In genomic region chr21:44822484-44823178, GRCh38 we compare ENCODE assay signal across 26 cellular contexts.
"Had no signal": no experiment of that assay in that cellular context is flagged by ENCODE, and none has a peak within 500 bp of the region (broad histone marks: within the 10 kb centered on the region; RNA-seq: fewer than 3 reads in every experiment).

No MANE protein-coding gene starts in this region.

- DNase-seq: activated CD4-positive, alpha-beta T cell treated with anti-CD3 and anti-CD28 coated beads for 1 hour; activated CD4-positive, alpha-beta T cell treated with anti-CD3 and anti-CD28 coated beads, Interleukin-2, amount 50 U/mL, for 1 hour; activated CD8-positive, alpha-beta T cell treated with anti-CD3 and anti-CD28 coated beads, Interleukin-2, amount 10 ng/mL, durations not matched to agents 7 days and 5 days; activated gamma-delta T cell; adrenal gland; brain microvascular endothelial cell; caudate nucleus; dermis blood vessel endothelial cell; effector CD8-positive, alpha-beta T cell; foreskin melanocyte; kidney; lower lobe of right lung; posterior cingulate gyrus; small intestine; stimulated activated CD4-positive, alpha-beta T cell treated with anti-CD3 and anti-CD28 coated beads, Interleukin-2, amount 100 ng/mL, for 24 hours; stomach; WERI-Rb-1 had no signal

- FAIRE-seq: kidney, small intestine had no signal

- H3K4me2 ChIP-seq: neural progenitor cell had no signal

- H3K27me3 ChIP-seq: adrenal gland, ascending aorta, brain microvascular endothelial cell, neural progenitor cell, stomach, suprapubic skin, tibial nerve had no signal

- H3K36me3 ChIP-seq: adrenal gland, ascending aorta, brain microvascular endothelial cell, lower lobe of right lung, neural progenitor cell, stomach, suprapubic skin, tibial nerve, WERI-Rb-1 had no signal

- H3K9ac ChIP-seq: neural progenitor cell had no signal

- H3K27ac ChIP-seq: adrenal gland, ascending aorta, brain microvascular endothelial cell, lower lobe of right lung, neural progenitor cell, stomach, suprapubic skin, tibial nerve, WERI-Rb-1 had no signal

- H3K4me1 ChIP-seq: adrenal gland, neural progenitor cell had no signal

- ATAC-seq: activated CD8-positive, alpha-beta T cell treated with anti-CD3 and anti-CD28 coated beads, Interleukin-2, amount 10 ng/mL, durations not matched to agents 7 days and 5 days; esophagus mucosa; left lobe of liver; lower lobe of right lung; naive thymus-derived CD4-positive, alpha-beta T cell; sciatic nerve; stimulated activated effector memory CD8-positive, alpha-beta T cell treated with anti-CD3 and anti-CD28 coated beads, Interleukin-12 subunit alpha, Interleukin-12 subunit beta, amount 100 ng/mL, for 72 hours had no signal

- H2AFZ ChIP-seq: neural progenitor cell had no signal

- H3K4me3 ChIP-seq: adrenal gland, ascending aorta, lower lobe of right lung, neural progenitor cell, stomach, suprapubic skin, tibial nerve had no signal
